ENCODE assay signal across 1 cellular context in genomic region chr5:4229866-4230265, GRCh38.
TF ChIP-seq lines count a peak whose summit lies in the region.

No MANE protein-coding gene starts in this region.

TF ChIP-seq in GM23338, 12 proteins besides CTCF, POLR2A, EP300 and RAD21 (continued from another document):
- no peak for TF ChIP-seq REST (IDR thresholded peaks at IDR 0.05; ENCODE audit: unreplicated experiment)
- no peak for TF ChIP-seq STAT1 (IDR thresholded peaks at IDR 0.05; ENCODE audit: unreplicated experiment)
- no peak for TF ChIP-seq CREB1 (CRISPR knock-in tag; IDR thresholded peaks at IDR 0.05; ENCODE audit: low read depth)
- TF ChIP-seq POLR2AphosphoS5 (IDR thresholded peaks at IDR 0.05; ENCODE audit: low read depth): no peak
- TF ChIP-seq EZH2 (IDR thresholded peaks at IDR 0.05; ENCODE audit: low read depth, unreplicated experiment): no peak
- TF ChIP-seq ZNF114 (CRISPR knock-in tag; IDR thresholded peaks at IDR 0.05): no peak
- TF ChIP-seq EZH2phosphoT487 (IDR thresholded peaks at IDR 0.05; ENCODE audit: unreplicated experiment): no peak
